In the genomic region with DNA sequence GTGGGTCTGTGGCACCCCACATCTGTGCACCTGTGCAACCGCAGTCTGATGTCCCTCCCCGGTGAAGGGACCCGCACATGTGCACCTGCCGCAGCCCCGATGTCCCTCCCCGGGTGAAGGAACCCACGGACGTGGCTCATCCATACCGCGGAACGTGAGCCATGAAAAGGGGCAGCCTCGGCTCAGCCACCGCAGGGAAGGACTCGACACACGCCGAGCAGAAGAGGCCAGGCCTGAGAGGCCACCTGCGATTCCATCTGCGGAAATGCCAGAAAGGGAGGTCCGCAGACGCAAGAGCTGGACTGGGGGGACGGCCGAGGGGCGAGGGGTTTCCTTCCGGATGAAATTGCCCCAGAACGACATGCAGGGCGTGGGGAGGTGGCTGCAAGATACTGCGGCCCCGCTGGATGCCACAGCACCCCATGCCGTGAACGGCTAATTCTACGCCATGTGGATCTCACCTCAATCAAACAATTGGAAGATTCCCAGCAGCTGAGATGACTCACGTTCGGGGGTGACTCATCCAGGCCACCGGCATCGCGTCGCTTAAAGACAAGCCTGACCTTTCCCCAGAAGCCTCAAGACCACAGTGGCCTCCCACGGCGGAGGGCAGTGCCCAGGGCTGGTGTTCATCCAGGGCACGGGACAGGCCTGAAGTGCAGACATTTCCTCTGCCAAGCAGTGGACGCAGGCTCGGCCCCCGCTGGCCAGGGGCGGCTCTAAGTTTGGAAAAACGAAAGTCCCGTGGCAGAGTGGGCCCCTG, we compare ENCODE assay signal across 8 cellular contexts.
DNase-seq lines count a peak whose midpoint lies in the region; ATAC-seq and TF ChIP-seq lines count a peak whose summit lies in the region.

No MANE protein-coding gene starts in this region.

- no peak for TF ChIP-seq CTCF in retinal pigment epithelial cell (conservative IDR thresholded peaks at IDR 0.05; ENCODE audit: low read depth, low read length)

- H3K4me3 ChIP-seq in retinal pigment epithelial cell (ENCODE audit: low read length) = no peak overlapping the region

- no peak for ATAC-seq in GM18517 (IDR thresholded peaks at IDR 0.05; ENCODE audit: unreplicated experiment)
- ATAC-seq in GM21423 (IDR thresholded peaks at IDR 0.05; ENCODE audit: unreplicated experiment) = no peak

- DNase-seq in HS-27A (ENCODE audit: low read depth) (peak; percentile 38), retinal pigment epithelial cell (ENCODE audit: low read depth) (peak; percentile 46), NCI-H2227 treated with DMSO at 0.1 percent for 48 hours (lab: John Stamatoyannopoulos, UW) (no peak), NCI-H2227 (lab: John Stamatoyannopoulos, UW; ENCODE audit: unreplicated experiment) (no peak)
- DNase-seq in activated CD4-positive, alpha-beta T cell treated with anti-CD3 and anti-CD28 coated beads for 24 hours (ENCODE audit: low read depth in 2 of 2) = peak; percentile 75 to 80
- peak; percentile 27 for DNase-seq in central memory CD4-positive, alpha-beta T cell

Comparison
In these comparisons a context has a peak if more than half of its experiments do, and no peak if none do; other contexts are left out.
1. DNase-seq: peak in HS-27A (single experiment), activated CD4-positive, alpha-beta T cell treated with anti-CD3 and anti-CD28 coated beads for 24 hours (2 of 2), central memory CD4-positive, alpha-beta T cell (single experiment) and retinal pigment epithelial cell (single experiment); none in NCI-H2227 treated with DMSO at 0.1 percent for 48 hours (single experiment) and NCI-H2227 (single experiment).